In genomic region chr6:41352907-41353306, GRCh38 we compare ENCODE assay signal across 35 cellular contexts. TPM values are rescaled to one million over a fixed set of nuclear protein-coding genes. Genes with fewer than 3 reads are reported as not detected.
"Had no signal": no experiment of that assay in that cellular context is flagged by ENCODE, and none has a peak within 500 bp of the region (broad histone marks: within the 10 kb centered on the region; RNA-seq: fewer than 3 reads in every experiment).

No MANE protein-coding gene starts in this region.

- ATAC-seq: gastrocnemius medialis; left cardiac atrium; left lung; naive thymus-derived CD4-positive, alpha-beta T cell; psoas muscle; sciatic nerve; stimulated activated effector memory CD8-positive, alpha-beta T cell treated with anti-CD3 and anti-CD28 coated beads, Interleukin-12 subunit alpha, Interleukin-12 subunit beta, amount 100 ng/mL, for 72 hours had no signal

- H3K36me3 Mint-ChIP-seq: neural progenitor cell; stimulated activated effector memory CD8-positive, alpha-beta T cell treated with anti-CD3 and anti-CD28 coated beads, Interleukin-12 subunit alpha, Interleukin-12 subunit beta, amount 100 ng/mL, for 72 hours had no signal

- H3K27ac ChIP-seq: gastrocnemius medialis, left lung, neural progenitor cell, ovary, psoas muscle, stomach, thyroid gland, upper lobe of left lung, uterus had no signal

- DNase-seq: cerebellar nuclear complex; cortex of kidney; foreskin fibroblast; gastrocnemius medialis; left cardiac atrium; left lung; mammary epithelial cell; mesendoderm; midbrain; nucleus accumbens; ovary; posterior cingulate gyrus; psoas muscle; retina; stimulated activated CD4-positive, alpha-beta T cell treated with anti-CD3 and anti-CD28 coated beads, Interleukin-2, amount 100 ng/mL, for 24 hours; stimulated activated CD4-positive, alpha-beta T cell treated with anti-CD3 and anti-CD28 coated beads, Interleukin-4, amount 100 ng/mL, for 24 hours; stimulated activated naive CD4-positive, alpha-beta T cell treated with Interleukin-2 at 50 U/mL for 16 hours; stomach; thyroid gland; upper lobe of left lung; uterus had no signal

- H3K4me3 Mint-ChIP-seq: naive thymus-derived CD4-positive, alpha-beta T cell; nephron; neural progenitor cell; stimulated activated effector memory CD8-positive, alpha-beta T cell treated with anti-CD3 and anti-CD28 coated beads, Interleukin-12 subunit alpha, Interleukin-12 subunit beta, amount 100 ng/mL, for 72 hours had no signal

- H3K36me3 ChIP-seq: gastrocnemius medialis, left lung, neural progenitor cell, ovary, stomach, thyroid gland, upper lobe of left lung, uterus had no signal

- H3K9me3 Mint-ChIP-seq: stimulated activated effector memory CD8-positive, alpha-beta T cell treated with anti-CD3 and anti-CD28 coated beads, Interleukin-12 subunit alpha, Interleukin-12 subunit beta, amount 100 ng/mL, for 72 hours had no signal

- H3K27ac Mint-ChIP-seq: naive thymus-derived CD4-positive, alpha-beta T cell; nephron; neural progenitor cell; stimulated activated effector memory CD8-positive, alpha-beta T cell treated with anti-CD3 and anti-CD28 coated beads, Interleukin-12 subunit alpha, Interleukin-12 subunit beta, amount 100 ng/mL, for 72 hours had no signal

- H3K4me1 Mint-ChIP-seq: nephron, neural progenitor cell had no signal

- H3K4me3 ChIP-seq: gastrocnemius medialis, left lung, neural progenitor cell, ovary, psoas muscle, stomach, thyroid gland, upper lobe of left lung, uterus had no signal

- H3K9me3 ChIP-seq: gastrocnemius medialis, ovary, psoas muscle, thyroid gland, upper lobe of left lung, uterus had no signal

- H3K27me3 ChIP-seq: ovary, thyroid gland, upper lobe of left lung, uterus had no signal

- H3K4me1 ChIP-seq: gastrocnemius medialis, left lung, neural progenitor cell, psoas muscle, stomach, thyroid gland, upper lobe of left lung, uterus had no signal

RNA-seq across cellular contexts. Expression of gene NCR2, which starts 17.5 kb away (rescaled TPM):
- total RNA-seq: dermis microvascular lymphatic vessel endothelial cell; gastrocnemius medialis; glomerular endothelial cell; kidney epithelial cell; left cardiac atrium; left lung; lower leg skin; mammary epithelial cell; mucosa of gallbladder; naive thymus-derived CD4-positive, alpha-beta T cell; ovary; psoas muscle; sciatic nerve; skeletal muscle tissue; stomach; subcutaneous adipose tissue; temporal lobe; thyroid gland; upper lobe of left lung; uterus had no signal
- polyA plus RNA-seq: esophagus; mammary epithelial cell; naive thymus-derived CD4-positive, alpha-beta T cell; ovary; psoas muscle; stomach had no signal
